ENCODE assay signal across 15 cellular contexts in genomic region chr6:45900808-45901752, GRCh38.
DNase-seq lines count a peak whose midpoint lies in the region; TF ChIP-seq lines count a peak whose summit lies in the region.
"Had no signal": no experiment of that assay in that cellular context is flagged by ENCODE, and none has a peak within 500 bp of the region (broad histone marks: within the 10 kb centered on the region; RNA-seq: fewer than 3 reads in every experiment).

No MANE protein-coding gene starts in this region.

- no peaks in the 10 kb centered on the region for H3K9me3 Mint-ChIP-seq in activated T-cell treated with anti-CD3 and anti-CD28 coated beads, Interleukin-2, amount 50 U/mL, for 24 hours
- H3K9me3 Mint-ChIP-seq in CD4-positive, alpha-beta memory T cell, result no peaks in the 10 kb centered on the region
- H3K9me3 Mint-ChIP-seq: neural crest cell had no signal

- intact Hi-C loops in CD4-positive, alpha-beta memory T cell (cut with micrococcal nuclease), result no loop called here

- peaks cover 14% of the 10 kb centered on the region for H3K4me1 Mint-ChIP-seq in activated T-cell treated with anti-CD3 and anti-CD28 coated beads, Interleukin-2, amount 50 U/mL, for 24 hours (ENCODE audit: low read depth)
- peaks cover 0 to 5% (median 0%) of the 10 kb centered on the region in 4 donors for H3K4me1 Mint-ChIP-seq in CD4-positive, alpha-beta memory T cell

- H3K4me3 ChIP-seq in fibroblast of mammary gland (ENCODE audit: control insufficient read depth, low read depth, low read length) (no peak overlapping the region), mesodermal cell (ENCODE audit: extremely low read depth, insufficient read depth, low read length, poor library complexity, severe bottlenecking) (no peak overlapping the region)
- H3K4me3 ChIP-seq in CD4-positive, alpha-beta memory T cell (ENCODE audit: low read length in 2 of 2), result no peak overlapping the region
- H3K4me3 ChIP-seq: ascending aorta, SK-N-MC had no signal

- CTCF ChIA-PET in CD4-positive, alpha-beta memory T cell (lab: Charles Lee; ENCODE audit: partially characterized antibody), result interaction anchor here (1.1 kb wide), 1 partner anchor 20 kb away, joined by 3 read pairs; no protein-coding TSS in a partner anchor

- no peak for TF ChIP-seq CTCF in AG09319 (IDR thresholded peaks at IDR 0.05; ENCODE audit: low read depth, low read length)
- TF ChIP-seq CTCF in fibroblast of mammary gland (conservative IDR thresholded peaks at IDR 0.05; ENCODE audit: control insufficient read depth, insufficient read depth, low read depth, low read length), result no peak

- H3K36me3 Mint-ChIP-seq in activated T-cell treated with anti-CD3 and anti-CD28 coated beads, Interleukin-2, amount 50 U/mL, for 24 hours (ENCODE audit: low read depth), result peaks cover 7% of the 10 kb centered on the region
- peaks cover 22 to 33% of the 10 kb centered on the region in 2 donors for H3K36me3 Mint-ChIP-seq in CD4-positive, alpha-beta memory T cell

- H3K9me3 ChIP-seq in mesodermal cell (ENCODE audit: control insufficient read depth, low read length), result no peaks in the 10 kb centered on the region
- H3K9me3 ChIP-seq in CD4-positive, alpha-beta memory T cell (ENCODE audit: control insufficient read depth in 1 of 2, low read length in 2 of 2), result no peaks in the 10 kb centered on the region
- H3K9me3 ChIP-seq: ascending aorta had no signal

- H3K36me3 ChIP-seq in mesodermal cell (ENCODE audit: control insufficient read depth, insufficient read depth, low read length), result no peaks in the 10 kb centered on the region
- no peaks in the 10 kb centered on the region for H3K36me3 ChIP-seq in CD4-positive, alpha-beta memory T cell (ENCODE audit: insufficient read depth, low read length)
- H3K36me3 ChIP-seq: ascending aorta had no signal

- POLR2A ChIA-PET in CD4-positive, alpha-beta memory T cell (lab: Charles Lee; ENCODE audit: partially characterized antibody), result no interaction called here

- DNase-seq in AG09319 (ENCODE audit: extremely low read depth, low read depth) (peak; percentile 23), LHCN-M2 (ENCODE audit: low read depth) (peak; percentile 71), fibroblast of mammary gland (ENCODE audit: low read depth) (peak; percentile 90)
- DNase-seq in central memory CD4-positive, alpha-beta T cell, result no peak
- DNase-seq in activated T-cell treated with anti-CD3 and anti-CD28 coated beads, Interleukin-2, amount 50 U/mL, for 24 hours, result no peak
- no peak for DNase-seq in activated CD4-positive, CD25-positive, alpha-beta regulatory T cell treated with anti-CD3 and anti-CD28 coated beads, Interleukin-2, amount 50 U/mL, for 72 hours
- no peak for DNase-seq in CD4-positive, alpha-beta memory T cell
- DNase-seq: activated T-cell treated with anti-CD3 and anti-CD28 coated beads, Interleukin-2, amount 50 U/mL, for 48 hours; kidney glomerular epithelial cell; NCI-H1694; NCI-H748 treated with DMSO at 0.1 percent for 48 hours had no signal

- 46 to 52% methylated on average over 4 to 8 of the region's 9 CpGs for WGBS in mesodermal cell (ENCODE audit: insufficient coverage in 2 of 2), 2 experiments

- H3K27ac Mint-ChIP-seq in activated T-cell treated with anti-CD3 and anti-CD28 coated beads, Interleukin-2, amount 50 U/mL, for 24 hours, result no peak overlapping the region
- H3K27ac Mint-ChIP-seq in CD4-positive, alpha-beta memory T cell, result no peak overlapping the region

- no peak overlapping the region for H3K4me3 Mint-ChIP-seq in activated T-cell treated with anti-CD3 and anti-CD28 coated beads, Interleukin-2, amount 50 U/mL, for 24 hours
- no peak overlapping the region for H3K4me3 Mint-ChIP-seq in CD4-positive, alpha-beta memory T cell
- H3K4me3 Mint-ChIP-seq: neural crest cell had no signal

- peak overlapping the region; percentile 18 for H3K27ac ChIP-seq in mesodermal cell (ENCODE audit: low read depth, low read length, severe bottlenecking)
- no peak overlapping the region for H3K27ac ChIP-seq in CD4-positive, alpha-beta memory T cell (ENCODE audit: low read depth, low read length)
- H3K27ac ChIP-seq: ascending aorta, SK-N-MC had no signal

- H3K27me3 ChIP-seq in CD4-positive, alpha-beta memory T cell (ENCODE audit: insufficient read depth, low read length), result no peaks in the 10 kb centered on the region
- H3K27me3 ChIP-seq: ascending aorta had no signal

- H3K27me3 Mint-ChIP-seq in activated T-cell treated with anti-CD3 and anti-CD28 coated beads, Interleukin-2, amount 50 U/mL, for 24 hours, result no peaks in the 10 kb centered on the region
- no peaks in the 10 kb centered on the region for H3K27me3 Mint-ChIP-seq in CD4-positive, alpha-beta memory T cell

- H3K4me1 ChIP-seq in mesodermal cell (ENCODE audit: control insufficient read depth, insufficient read depth, low read length, poor library complexity, severe bottlenecking), result peaks cover 10% of the 10 kb centered on the region
- no peaks in the 10 kb centered on the region for H3K4me1 ChIP-seq in CD4-positive, alpha-beta memory T cell (ENCODE audit: insufficient read depth, low read length)
- H3K4me1 ChIP-seq: ascending aorta had no signal

Comparison
In these comparisons a context has a peak if more than half of its experiments do, and no peak if none do; other contexts are left out.
1. DNase-seq: peak in AG09319 (single experiment), LHCN-M2 (single experiment) and fibroblast of mammary gland (single experiment); none in central memory CD4-positive, alpha-beta T cell (single experiment), activated T-cell treated with anti-CD3 and anti-CD28 coated beads, Interleukin-2, amount 50 U/mL, for 24 hours (single experiment), activated CD4-positive, CD25-positive, alpha-beta regulatory T cell treated with anti-CD3 and anti-CD28 coated beads, Interleukin-2, amount 50 U/mL, for 72 hours (single experiment) and CD4-positive, alpha-beta memory T cell (0 of 5).